1 cellular context compared by ENCODE assay signal in the genomic region with DNA sequence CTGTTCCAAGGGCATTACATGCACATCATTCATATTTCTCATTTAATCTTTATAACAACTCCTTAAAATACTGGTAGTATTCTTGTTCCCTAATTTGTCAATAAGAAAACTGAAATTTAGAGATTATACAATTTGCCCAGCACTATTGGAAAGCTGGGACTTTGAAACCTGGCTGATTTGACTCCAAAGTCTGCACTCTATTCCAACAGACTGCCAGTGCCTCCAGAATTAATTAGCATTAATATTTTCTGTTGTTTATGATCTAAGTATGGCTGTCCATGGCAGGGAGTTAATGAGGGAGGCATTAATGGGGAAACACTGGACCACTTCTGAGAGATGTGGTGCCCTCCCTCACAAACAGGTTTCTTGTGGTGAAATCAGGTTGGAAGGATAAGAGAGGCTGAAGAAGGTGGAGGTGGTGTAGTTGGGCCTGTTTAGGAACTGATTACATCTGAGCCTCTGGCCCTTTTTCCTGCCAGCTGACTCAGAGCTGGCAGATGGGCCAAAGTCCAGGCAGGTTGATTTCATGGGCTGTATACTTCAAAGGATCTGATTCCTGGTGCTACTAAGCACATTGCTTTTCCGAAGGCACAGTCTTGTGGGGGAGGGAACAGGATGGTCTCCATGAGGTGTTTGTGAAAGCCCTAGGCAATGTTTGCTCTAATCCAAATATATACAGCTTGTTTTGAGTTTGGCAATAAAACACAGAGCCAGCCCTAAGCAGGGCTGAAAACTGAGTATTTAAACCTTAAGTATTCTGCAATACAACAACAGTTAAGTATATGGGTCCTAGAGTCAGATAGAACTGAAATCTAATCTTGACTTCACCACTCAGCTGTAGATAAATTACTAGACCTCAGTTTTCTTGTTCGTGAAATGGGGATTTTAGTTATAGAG.
TF ChIP-seq lines count a peak whose summit lies in the region.

No MANE protein-coding gene starts in this region.

TF ChIP-seq in GM23338, 12 proteins besides CTCF, POLR2A, EP300 and RAD21 (continued from another document):
- TF ChIP-seq, protein P1, sequence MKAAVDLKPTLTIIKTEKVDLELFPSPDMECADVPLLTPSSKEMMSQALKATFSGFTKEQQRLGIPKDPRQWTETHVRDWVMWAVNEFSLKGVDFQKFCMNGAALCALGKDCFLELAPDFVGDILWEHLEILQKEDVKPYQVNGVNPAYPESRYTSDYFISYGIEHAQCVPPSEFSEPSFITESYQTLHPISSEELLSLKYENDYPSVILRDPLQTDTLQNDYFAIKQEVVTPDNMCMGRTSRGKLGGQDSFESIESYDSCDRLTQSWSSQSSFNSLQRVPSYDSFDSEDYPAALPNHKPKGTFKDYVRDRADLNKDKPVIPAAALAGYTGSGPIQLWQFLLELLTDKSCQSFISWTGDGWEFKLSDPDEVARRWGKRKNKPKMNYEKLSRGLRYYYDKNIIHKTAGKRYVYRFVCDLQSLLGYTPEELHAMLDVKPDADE (IDR thresholded peaks at IDR 0.05) = no peak
- TF ChIP-seq NANOG (IDR thresholded peaks at IDR 0.05; ENCODE audit: borderline replicate concordance) (no peak), CREB1 (CRISPR knock-in tag; IDR thresholded peaks at IDR 0.05; ENCODE audit: low read depth) (no peak), JUNB (IDR thresholded peaks at IDR 0.05; ENCODE audit: unreplicated experiment) (no peak), STAT1 (IDR thresholded peaks at IDR 0.05; ENCODE audit: unreplicated experiment) (no peak)
- TF ChIP-seq, protein P2, sequence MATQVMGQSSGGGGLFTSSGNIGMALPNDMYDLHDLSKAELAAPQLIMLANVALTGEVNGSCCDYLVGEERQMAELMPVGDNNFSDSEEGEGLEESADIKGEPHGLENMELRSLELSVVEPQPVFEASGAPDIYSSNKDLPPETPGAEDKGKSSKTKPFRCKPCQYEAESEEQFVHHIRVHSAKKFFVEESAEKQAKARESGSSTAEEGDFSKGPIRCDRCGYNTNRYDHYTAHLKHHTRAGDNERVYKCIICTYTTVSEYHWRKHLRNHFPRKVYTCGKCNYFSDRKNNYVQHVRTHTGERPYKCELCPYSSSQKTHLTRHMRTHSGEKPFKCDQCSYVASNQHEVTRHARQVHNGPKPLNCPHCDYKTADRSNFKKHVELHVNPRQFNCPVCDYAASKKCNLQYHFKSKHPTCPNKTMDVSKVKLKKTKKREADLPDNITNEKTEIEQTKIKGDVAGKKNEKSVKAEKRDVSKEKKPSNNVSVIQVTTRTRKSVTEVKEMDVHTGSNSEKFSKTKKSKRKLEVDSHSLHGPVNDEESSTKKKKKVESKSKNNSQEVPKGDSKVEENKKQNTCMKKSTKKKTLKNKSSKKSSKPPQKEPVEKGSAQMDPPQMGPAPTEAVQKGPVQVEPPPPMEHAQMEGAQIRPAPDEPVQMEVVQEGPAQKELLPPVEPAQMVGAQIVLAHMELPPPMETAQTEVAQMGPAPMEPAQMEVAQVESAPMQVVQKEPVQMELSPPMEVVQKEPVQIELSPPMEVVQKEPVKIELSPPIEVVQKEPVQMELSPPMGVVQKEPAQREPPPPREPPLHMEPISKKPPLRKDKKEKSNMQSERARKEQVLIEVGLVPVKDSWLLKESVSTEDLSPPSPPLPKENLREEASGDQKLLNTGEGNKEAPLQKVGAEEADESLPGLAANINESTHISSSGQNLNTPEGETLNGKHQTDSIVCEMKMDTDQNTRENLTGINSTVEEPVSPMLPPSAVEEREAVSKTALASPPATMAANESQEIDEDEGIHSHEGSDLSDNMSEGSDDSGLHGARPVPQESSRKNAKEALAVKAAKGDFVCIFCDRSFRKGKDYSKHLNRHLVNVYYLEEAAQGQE (IDR thresholded peaks at IDR 0.05; ENCODE audit: unreplicated experiment) = no peak
